9 cellular contexts compared by ENCODE assay signal in genomic region chr17:31493656-31494155, GRCh38.
DNase-seq lines count a peak whose midpoint lies in the region; ATAC-seq, FAIRE-seq and TF ChIP-seq lines count a peak whose summit lies in the region.
"Had no signal": no experiment of that assay in that cellular context is flagged by ENCODE, and none has a peak within 500 bp of the region (broad histone marks: within the 10 kb centered on the region; RNA-seq: fewer than 3 reads in every experiment).

No MANE protein-coding gene starts in this region.

- H2BK15ac ChIP-seq in H1 (ENCODE audit: low read length) = no peak overlapping the region

- no peak overlapping the region for H3K9ac ChIP-seq in H1 (replicated peaks in 1 of 4; ENCODE audit: extremely low read depth in 1 of 4, low read depth in 3 of 4, low read length in 3 of 4)

- H2AK5ac ChIP-seq in H1 (ENCODE audit: low read depth, low read length) = no peak overlapping the region

- H2BK20ac ChIP-seq in H1 (ENCODE audit: low read length) = no peak overlapping the region

- no peak overlapping the region for H3K4me3 ChIP-seq in OCI-LY7 (ENCODE audit: low read depth, low read length, poor library complexity, severe bottlenecking)
- H3K4me3 ChIP-seq in H1 (ENCODE audit: extremely low read depth in 1 of 4, insufficient read depth in 2 of 4, low read depth in 3 of 4, low read length in 4 of 4) = no peak overlapping the region
- H3K4me3 ChIP-seq in skin epidermis = no peak overlapping the region
- no peak overlapping the region for H3K4me3 ChIP-seq in gastroesophageal sphincter

- H3K36me3 ChIP-seq in OCI-LY7 (ENCODE audit: insufficient read depth, low read length) (no peaks in the 10 kb centered on the region), H1 (ENCODE audit: control insufficient read depth in 2 of 4, insufficient read depth in 4 of 4, low read length in 3 of 4) (no peaks in the 10 kb centered on the region), gastroesophageal sphincter (no peaks in the 10 kb centered on the region)
- H3K36me3 ChIP-seq: WERI-Rb-1 had no signal

- H3K27me3 ChIP-seq in H1 (replicated peaks in 1 of 4; ENCODE audit: control insufficient read depth in 3 of 4, extremely low read depth in 1 of 4, insufficient read depth in 3 of 4, low read length in 3 of 4) = peaks cover 0 to 4% (median 2%) of the 10 kb centered on the region in 4 experiments; a peak in 1 of 7 replicates
- H3K27me3 ChIP-seq in gastroesophageal sphincter = peaks cover 22% of the 10 kb centered on the region

- peaks cover 8% of the 10 kb centered on the region; the same call in 1 of the 2 replicates for H3K23me2 ChIP-seq in H1 (ENCODE audit: low read depth, low read length)

- TF ChIP-seq EP300 in H1 (IDR thresholded peaks at IDR 0.05; ENCODE audit: borderline replicate concordance in 1 of 2, low read depth in 2 of 2, low read length in 2 of 2) = no peak
- TF ChIP-seq EP300 in gastroesophageal sphincter (IDR thresholded peaks at IDR 0.05) = no peak

- H3K4me1 ChIP-seq in OCI-LY7 (ENCODE audit: insufficient read depth, low read length, poor library complexity, severe bottlenecking) = peaks cover 72% of the 10 kb centered on the region
- peaks cover 3 to 62% (median 35%) of the 10 kb centered on the region in 4 experiments for H3K4me1 ChIP-seq in H1 (replicated peaks in 1 of 4; ENCODE audit: control insufficient read depth in 3 of 4, insufficient read depth in 4 of 4, low read length in 3 of 4)
- peaks cover 0 to 3% (median under 1%) of the 10 kb centered on the region in 3 donors for H3K4me1 ChIP-seq in gastroesophageal sphincter

- H3K14ac ChIP-seq in H1 (ENCODE audit: insufficient read length) = no peak overlapping the region

- CTCF ChIA-PET in OCI-LY7 (lab: Charles Lee; ENCODE audit: unreplicated experiment) (interaction anchor here (0.6 kb wide), 1 partner anchor 248 kb away, joined by 3 read pairs; no protein-coding TSS in a partner anchor), H1 (lab: Charles Lee; ENCODE audit: partially characterized antibody) (interaction anchor here (1.1 to 1.6 kb wide), 7 partner anchors 14 to 104 kb away, joined by 3 to 5 read pairs (median 3); no protein-coding TSS in a partner anchor)

- H4K8ac ChIP-seq in H1 (ENCODE audit: extremely low read depth, insufficient read depth, low read length) = no peak overlapping the region; the same call in 1 of the 2 replicates

- H3K9me3 ChIP-seq in OCI-LY7 (ENCODE audit: low read length) (no peaks in the 10 kb centered on the region), H1 (ENCODE audit: insufficient read depth in 2 of 2, low read depth in 1 of 2, low read length in 1 of 2) (no peaks in the 10 kb centered on the region), gastroesophageal sphincter (no peaks in the 10 kb centered on the region)

- H2BK12ac ChIP-seq in H1 (ENCODE audit: low read depth, low read length) = 0 out of 2 replicates have a peak overlapping the region, but pooled peaks have one; percentile 10

- no peak overlapping the region for H3K27ac ChIP-seq in OCI-LY7 (ENCODE audit: low read depth, low read length, poor library complexity, severe bottlenecking)
- no peak overlapping the region for H3K27ac ChIP-seq in H1 (ENCODE audit: low read depth, low read length)
- peak overlapping the region in 14 of 21 experiments; percentile 8 to 90 (median 50) for H3K27ac ChIP-seq in skin epidermis
- no peak overlapping the region for H3K27ac ChIP-seq in gastroesophageal sphincter
- H3K27ac ChIP-seq: WERI-Rb-1 had no signal

- no peaks in the 10 kb centered on the region for H3K9me2 ChIP-seq in OCI-LY7 (ENCODE audit: insufficient read depth, low read length)

- intact Hi-C loops in OCI-LY7 (cut with micrococcal nuclease; ENCODE audit: unreplicated experiment) = no loop called here

- POLR2A ChIA-PET in OCI-LY7 (lab: Charles Lee) (interaction anchor here (0.6 to 1.6 kb wide), 4 partner anchors 7 to 100 kb away, joined by 3 read pairs; no protein-coding TSS in a partner anchor), H1 (lab: Charles Lee; ENCODE audit: partially characterized antibody) (no interaction called here)

- peaks cover 21% of the 10 kb centered on the region for H3K79me1 ChIP-seq in H1 (ENCODE audit: low read depth, low read length)

- H3K56ac ChIP-seq in H1 (replicated peaks; ENCODE audit: insufficient read length, low read depth, low read length) = no peak overlapping the region

- H4K20me1 ChIP-seq in OCI-LY7 (ENCODE audit: insufficient read depth, low read length) = peaks cover 7% of the 10 kb centered on the region; the same call in 1 of the 2 replicates
- H4K20me1 ChIP-seq in H1 (replicated peaks in 1 of 2; ENCODE audit: control insufficient read depth in 1 of 2, insufficient read depth in 2 of 2, low read length in 2 of 2) = peaks cover 5 to 31% of the 10 kb centered on the region in 2 experiments

- TF ChIP-seq POLR2A in H1 (IDR thresholded peaks at IDR 0.05; ENCODE audit: control extremely low read depth in 1 of 2, low read depth in 2 of 2, low read length in 2 of 2) (no peak), gastroesophageal sphincter (IDR thresholded peaks at IDR 0.05) (no peak)

- H3K23ac ChIP-seq in H1 (ENCODE audit: insufficient read length) = no peak overlapping the region

- H3K4me2 ChIP-seq in OCI-LY7 (ENCODE audit: low read length) = peak overlapping the region; percentile 58
- H3K4me2 ChIP-seq in H1 (ENCODE audit: insufficient read depth in 1 of 2, low read depth in 2 of 2, low read length in 2 of 2) = no peak overlapping the region

- H4K5ac ChIP-seq in H1 (ENCODE audit: insufficient read length, low read depth, low read length) = no peak overlapping the region

- DNase-seq in OCI-LY7 (ENCODE audit: low spot score) (no peak), H1 (ENCODE audit: low read depth in 1 of 2, low spot score in 2 of 2) (no peak), RCC 7860 (ENCODE audit: low spot score) (no peak), NCI-H526 treated with DMSO at 0.1 percent for 48 hours (lab: John Stamatoyannopoulos, UW) (no peak)
- DNase-seq: NCI-H1930, WERI-Rb-1 had no signal

- H3K79me2 ChIP-seq in OCI-LY7 (ENCODE audit: insufficient read depth, low read depth, low read length) (no peaks in the 10 kb centered on the region), H1 (ENCODE audit: control insufficient read depth in 1 of 2, insufficient read depth in 2 of 2, low read length in 2 of 2) (peaks cover 0 to 80% of the 10 kb centered on the region in 2 experiments; a peak in 2 of 4 replicates)

- ATAC-seq in GM18867 (IDR thresholded peaks at IDR 0.05; ENCODE audit: unreplicated experiment) (peak; percentile 4), gastroesophageal sphincter (no peak)

- H3K18ac ChIP-seq in H1 (ENCODE audit: extremely low read depth, low read length) = no peak overlapping the region

- H2BK5ac ChIP-seq in H1 (ENCODE audit: low read depth, low read length) = no peak overlapping the region

- TF ChIP-seq RAD21 in H1 (IDR thresholded peaks at IDR 0.05 in 1 of 2, conservative IDR thresholded peaks at IDR 0.05 in 1 of 2; ENCODE audit: low read depth in 2 of 2, low read length in 2 of 2) = no peak

- no peak overlapping the region for H3K4ac ChIP-seq in H1 (replicated peaks; ENCODE audit: insufficient read length, low read depth, low read length)

- 86% methylated on average over 9 of the region's 9 CpGs; no CpG with 5 or more reads in 1 of the 2 experiments for WGBS in H1 (ENCODE audit: extremely low coverage in 1 of 2, insufficient coverage in 1 of 2, insufficient read length in 1 of 2, insufficient replicate concordance in 2 of 2, low coverage in 1 of 2, low lambda C conversion rate in 2 of 2, missing lambda C conversion rate in 1 of 2), 2 experiments
- 85 to 91% methylated on average over 3 to 5 of the region's 9 CpGs for WGBS in gastroesophageal sphincter (ENCODE audit: low coverage in 1 of 2), 2 donors

- no TSS peak for BruUV-seq in OCI-LY7 (replicated peaks; lab: Mats Ljungman, UMichigan)

- no peak overlapping the region for H2BK120ac ChIP-seq in H1 (replicated peaks; ENCODE audit: low read depth, low read length)

- H4K91ac ChIP-seq in H1 (replicated peaks; ENCODE audit: insufficient read length, low read length) = no peak overlapping the region

- H2AFZ ChIP-seq in OCI-LY7 (ENCODE audit: low read length) = no peak overlapping the region
- no peak overlapping the region for H2AFZ ChIP-seq in H1 (ENCODE audit: low read length)

- FAIRE-seq in H1 (lab: Jason Lieb, UNC) (no peak), RCC 7860 (lab: Jason Lieb, UNC) (no peak)

- no peak for TF ChIP-seq CTCF in OCI-LY7 (conservative IDR thresholded peaks at IDR 0.05; ENCODE audit: low read length)
- TF ChIP-seq CTCF in H1 (IDR thresholded peaks at IDR 0.05; ENCODE audit: control extremely low read depth in 1 of 3, insufficient read depth in 1 of 3, low read depth in 1 of 3, low read length in 3 of 3) = no peak
- TF ChIP-seq CTCF in gastroesophageal sphincter (IDR thresholded peaks at IDR 0.05) = no peak

TF ChIP-seq in H1, 55 proteins besides CTCF, POLR2A, EP300 and RAD21:
- TF ChIP-seq POLR2AphosphoS5 (IDR thresholded peaks at IDR 0.05; ENCODE audit: low read depth, low read length) = no peak
- no peak for TF ChIP-seq SP1 (IDR thresholded peaks at IDR 0.05; ENCODE audit: low read depth, low read length)
- TF ChIP-seq RXRA (IDR thresholded peaks at IDR 0.05; ENCODE audit: insufficient read depth, low read depth, low read length) = no peak

Comparison
In these comparisons a context has a peak if more than half of its experiments do, and no peak if none do; other contexts are left out.
1. H3K27ac ChIP-seq: peak in skin epidermis (14 of 21); none in OCI-LY7 (single experiment), H1 (single experiment) and gastroesophageal sphincter (0 of 4).